Comparison of ENCODE assay signal across 8 cellular contexts in genomic region chr16:14309001-14309886, GRCh38.
DNase-seq lines count a peak whose midpoint lies in the region; ATAC-seq and TF ChIP-seq lines count a peak whose summit lies in the region.

No MANE protein-coding gene starts in this region.

- intact Hi-C loops in CD8-positive, alpha-beta T cell (cut with DNase I, micrococcal nuclease): loop anchor here in 1 of 2 experiments (1.0 to 10.0 kb wide), 3 partner anchors 24 to 387 kb away; partner anchors contain the start of gene ERCC4
- intact Hi-C loops in adrenal gland (cut with DNase I): loop anchor here in 1 of 2 donors (10.0 kb wide), 1 partner anchor 216 kb away; no protein-coding TSS in a partner anchor
- intact Hi-C loops in ovary (cut with DNase I): loop anchor here in 1 of 4 donors (10.0 kb wide), 1 partner anchor 326 kb away; the partner anchor contains the start of genes BFAR and PARN

- TF ChIP-seq POLR2A in adrenal gland (IDR thresholded peaks at IDR 0.05) (no peak), ovary (IDR thresholded peaks at IDR 0.05) (no peak)

- peak overlapping the region; percentile 93 for H3K27ac Mint-ChIP-seq in CD8-positive, alpha-beta T cell
- H3K27ac Mint-ChIP-seq in nephron: peak overlapping the region; percentile 12 to 74 (median 69)

- POLR2A ChIA-PET in CD8-positive, alpha-beta T cell (lab: Charles Lee): interaction anchor here (0.6 to 1.6 kb wide), 3 partner anchors 14 to 23 kb away, joined by 3 to 10 read pairs (median 5); no protein-coding TSS in a partner anchor

- peak in 4 of 7 experiments; percentile 21 to 63 (median 42) for DNase-seq in CD8-positive, alpha-beta T cell
- DNase-seq in adrenal gland: no peak
- DNase-seq in SW480 (ENCODE audit: low spot score): no peak
- no peak for DNase-seq in ovary

- no peaks in the 10 kb centered on the region for H3K27me3 ChIP-seq in CD8-positive, alpha-beta T cell (ENCODE audit: insufficient read depth, low read length)
- H3K27me3 ChIP-seq in HUES6 (ENCODE audit: control insufficient read depth, insufficient read depth, low read length): no peaks in the 10 kb centered on the region
- H3K27me3 ChIP-seq in adrenal gland: no peaks in the 10 kb centered on the region
- no peaks in the 10 kb centered on the region for H3K27me3 ChIP-seq in ovary

- CTCF ChIA-PET in CD8-positive, alpha-beta T cell (lab: Charles Lee): interaction anchor here (0.8 to 2.2 kb wide), 5 partner anchors 8 to 219 kb away, joined by 3 to 18 read pairs (median 4); no protein-coding TSS in a partner anchor

- no peaks in the 10 kb centered on the region for H3K36me3 ChIP-seq in CD8-positive, alpha-beta T cell (ENCODE audit: insufficient read depth, low read length)
- H3K36me3 ChIP-seq in HUES6 (ENCODE audit: control insufficient read depth, insufficient read depth, low read length) (no peaks in the 10 kb centered on the region), adrenal gland (replicated peaks in 1 of 2) (no peaks in the 10 kb centered on the region), ovary (no peaks in the 10 kb centered on the region)

- no peaks in the 10 kb centered on the region for H3K9me3 Mint-ChIP-seq in CD8-positive, alpha-beta T cell
- H3K9me3 Mint-ChIP-seq in nephron: no peaks in the 10 kb centered on the region

- H3K36me3 Mint-ChIP-seq in CD8-positive, alpha-beta T cell: no peaks in the 10 kb centered on the region
- no peaks in the 10 kb centered on the region for H3K36me3 Mint-ChIP-seq in nephron (ENCODE audit: low read depth)

- H3K4me1 Mint-ChIP-seq in CD8-positive, alpha-beta T cell (ENCODE audit: low read depth): peaks cover 41% of the 10 kb centered on the region
- peaks cover 52% of the 10 kb centered on the region for H3K4me1 Mint-ChIP-seq in nephron

- peak overlapping the region; percentile 86 for H3K4me3 Mint-ChIP-seq in CD8-positive, alpha-beta T cell
- peak overlapping the region in 1 of 3 experiments; percentile 20 for H3K4me3 Mint-ChIP-seq in nephron

- TF ChIP-seq EP300 in ovary (IDR thresholded peaks at IDR 0.05): no peak

- ATAC-seq in CD8-positive, alpha-beta T cell: peak; percentile 69
- ATAC-seq in HG02588 (IDR thresholded peaks at IDR 0.05; ENCODE audit: unreplicated experiment): no peak
- ATAC-seq in GM19328 (IDR thresholded peaks at IDR 0.05; ENCODE audit: unreplicated experiment): no peak

- peaks cover 36% of the 10 kb centered on the region for H3K4me1 ChIP-seq in CD8-positive, alpha-beta T cell (ENCODE audit: insufficient read depth, low read length)
- H3K4me1 ChIP-seq in HUES6 (ENCODE audit: control insufficient read depth, insufficient read depth, low read length) (peaks cover 62% of the 10 kb centered on the region), adrenal gland (replicated peaks in 1 of 2) (peaks cover 38 to 54% of the 10 kb centered on the region in 2 donors), ovary (ENCODE audit: insufficient read depth) (peaks cover 14% of the 10 kb centered on the region)

- no peaks in the 10 kb centered on the region for H3K9me3 ChIP-seq in CD8-positive, alpha-beta T cell (ENCODE audit: low read length)
- H3K9me3 ChIP-seq in HUES6 (ENCODE audit: control insufficient read depth, insufficient read depth, low read depth, low read length): no peaks in the 10 kb centered on the region
- no peaks in the 10 kb centered on the region for H3K9me3 ChIP-seq in adrenal gland (replicated peaks in 1 of 3)
- H3K9me3 ChIP-seq in ovary: no peaks in the 10 kb centered on the region

- no peak for TF ChIP-seq CTCF in CD8-positive, alpha-beta T cell (IDR thresholded peaks at IDR 0.05)
- no peak for TF ChIP-seq CTCF in adrenal gland (IDR thresholded peaks at IDR 0.05)
- no peak for TF ChIP-seq CTCF in nephron (IDR thresholded peaks at IDR 0.05; ENCODE audit: unreplicated experiment in 3 of 3)
- no peak for TF ChIP-seq CTCF in ovary (IDR thresholded peaks at IDR 0.05)

- H3K27ac ChIP-seq in CD8-positive, alpha-beta T cell (ENCODE audit: low read depth, low read length): peak overlapping the region; percentile 10
- peak overlapping the region; percentile 4; the same call in 1 of the 2 replicates for H3K27ac ChIP-seq in HUES6 (ENCODE audit: low read depth, low read length)
- peak overlapping the region in 3 of 5 donors; percentile 51 to 83 (median 80) for H3K27ac ChIP-seq in adrenal gland
- H3K27ac ChIP-seq in ovary: peak overlapping the region in 1 of 2 donors; percentile 19

- H3K9ac ChIP-seq in HUES6 (ENCODE audit: low read length): peak overlapping the region; percentile 7

- H3K27me3 Mint-ChIP-seq in CD8-positive, alpha-beta T cell (ENCODE audit: low read depth): no peaks in the 10 kb centered on the region
- H3K27me3 Mint-ChIP-seq in nephron (ENCODE audit: low read depth): peaks cover 21% of the 10 kb centered on the region

- WGBS in adrenal gland, 4 donors: 64 to 71% (median 66%) methylated on average over 20 to 26 of the region's 26 CpGs
- 51 to 76% (median 68%) methylated on average over 26 of the region's 26 CpGs for WGBS in ovary, 3 donors

- peak overlapping the region; percentile 46 for H3K4me3 ChIP-seq in CD8-positive, alpha-beta T cell (ENCODE audit: low read depth, low read length)
- H3K4me3 ChIP-seq in HUES6 (ENCODE audit: low read depth, low read length): no peak overlapping the region
- no peak overlapping the region for H3K4me3 ChIP-seq in adrenal gland
- H3K4me3 ChIP-seq in ovary: no peak overlapping the region

Comparison
In these comparisons a context has a peak if more than half of its experiments do, and no peak if none do; other contexts are left out.
1. DNase-seq: peak in CD8-positive, alpha-beta T cell (4 of 7); none in adrenal gland (0 of 7), SW480 (single experiment) and ovary (0 of 5).